Comparison of ENCODE assay signal across 12 cellular contexts in the genomic region with DNA sequence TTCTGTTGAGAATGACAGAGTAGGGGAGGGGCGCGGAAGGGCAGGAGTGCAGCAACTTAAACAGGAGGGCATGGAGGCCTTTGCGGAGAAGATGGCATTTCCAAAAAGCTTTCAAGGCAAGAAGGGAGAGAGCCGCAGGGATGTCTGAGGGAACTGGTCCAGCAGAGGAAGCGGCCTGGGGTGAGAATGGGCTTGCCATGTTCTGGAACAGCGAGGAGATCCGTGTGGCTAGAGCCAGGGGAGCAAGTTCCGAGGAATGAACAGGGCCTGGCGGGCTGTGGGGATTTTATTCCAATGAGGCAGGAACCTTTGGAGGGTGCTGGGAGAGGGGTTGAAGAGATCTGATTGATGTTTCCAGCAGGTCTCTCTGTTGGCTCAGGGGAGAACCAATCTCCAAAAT.
"Had no signal": no experiment of that assay in that cellular context is flagged by ENCODE, and none has a peak within 500 bp of the region (broad histone marks: within the 10 kb centered on the region; RNA-seq: fewer than 3 reads in every experiment).

No MANE protein-coding gene starts in this region.

- ATAC-seq: activated T-cell treated with anti-CD3 and anti-CD28 coated beads, Interleukin-2, amount 50 U/mL, for 72 hours; sciatic nerve had no signal

- H3K27ac Mint-ChIP-seq: nephron had no signal

- H3K4me3 Mint-ChIP-seq: activated T-cell treated with anti-CD3 and anti-CD28 coated beads, Interleukin-2, amount 50 U/mL, for 72 hours; nephron had no signal

- DNase-seq: activated CD4-positive, alpha-beta T cell treated with anti-CD3 and anti-CD28 coated beads, Interleukin-2, amount 50 U/mL, for 48 hours; activated CD4-positive, CD25-positive, alpha-beta regulatory T cell treated with anti-CD3 and anti-CD28 coated beads, Interleukin-2, amount 50 U/mL, for 72 hours; activated T-cell treated with anti-CD3 and anti-CD28 coated beads, Interleukin-2, amount 50 U/mL, for 72 hours; colonic mucosa; left ventricle myocardium inferior; SJCRH30; tibial artery had no signal

- H3K27ac ChIP-seq: cardiac muscle cell, colonic mucosa, esophagus muscularis mucosa, hepatocyte, left ventricle myocardium inferior, SJCRH30, tibial artery had no signal

- H3K9me3 Mint-ChIP-seq: activated T-cell treated with anti-CD3 and anti-CD28 coated beads, Interleukin-2, amount 50 U/mL, for 72 hours; nephron had no signal

- H3K9me3 ChIP-seq: colonic mucosa, esophagus muscularis mucosa, left ventricle myocardium inferior, SJCRH30, tibial artery had no signal

- H3K4me1 ChIP-seq: colonic mucosa had no signal

- H3K4me3 ChIP-seq: cardiac muscle cell, colonic mucosa, esophagus muscularis mucosa, hepatocyte, left ventricle myocardium inferior, SJCRH30, tibial artery had no signal

- H3K36me3 ChIP-seq: cardiac muscle cell, colonic mucosa had no signal

- H3K27me3 ChIP-seq: cardiac muscle cell, colonic mucosa, hepatocyte, SJCRH30, tibial artery had no signal
